ENCODE assay signal across 12 cellular contexts in genomic region chr2:20604957-20605381, GRCh38. TPM values are rescaled to one million over a fixed set of nuclear protein-coding genes. Genes with fewer than 3 reads are reported as not detected.
DNase-seq lines count a peak whose midpoint lies in the region; ATAC-seq and TF ChIP-seq lines count a peak whose summit lies in the region.
"Had no signal": no experiment of that assay in that cellular context is flagged by ENCODE, and none has a peak within 500 bp of the region (broad histone marks: within the 10 kb centered on the region; RNA-seq: fewer than 3 reads in every experiment).

No MANE protein-coding gene starts in this region.

- POLR2A ChIA-PET in RWPE1 (lab: Yijun Ruan, JAX; ENCODE audit: low non-redundant PET), result interaction anchor here (1.1 kb wide), 1 partner anchor 158 kb away, joined by 4 read pairs; the partner anchor contains the start of gene RHOB

- CTCF ChIA-PET in RWPE1 (lab: Yijun Ruan, JAX), result interaction anchor here (1.0 kb wide), 1 partner anchor 9 kb away, joined by 10 read pairs; no protein-coding TSS in a partner anchor

- WGBS in esophagus muscularis mucosa, result 24% methylated on average over 4 of the region's 4 CpGs

- intact Hi-C loops in esophagus muscularis mucosa (cut with DNase I) (no loop called here), tibial artery (cut with DNase I; ENCODE audit: low total_unique reads) (no loop called here), CD14-positive monocyte (cut with micrococcal nuclease) (no loop called here)

- no peak overlapping the region for H3K4me3 Mint-ChIP-seq in CD14-positive monocyte
- H3K4me3 Mint-ChIP-seq: activated CD4-positive, alpha-beta memory T cell treated with anti-CD3 and anti-CD28 coated beads, Interleukin-2, amount 10 ng/mL, durations not matched to agents 7 days and 5 days; central memory CD8-positive, alpha-beta T cell had no signal

- H3K27me3 ChIP-seq in esophagus muscularis mucosa, result no peaks in the 10 kb centered on the region
- no peaks in the 10 kb centered on the region for H3K27me3 ChIP-seq in mucosa of rectum (ENCODE audit: control insufficient read depth in 2 of 2, insufficient read depth in 2 of 2, low read length in 2 of 2)
- no peaks in the 10 kb centered on the region for H3K27me3 ChIP-seq in tibial artery
- H3K27me3 ChIP-seq: SJCRH30 had no signal

- H3K36me3 ChIP-seq in esophagus muscularis mucosa, result no peaks in the 10 kb centered on the region
- no peaks in the 10 kb centered on the region for H3K36me3 ChIP-seq in mucosa of rectum (ENCODE audit: control insufficient read depth in 2 of 2, insufficient read depth in 2 of 2, low read length in 2 of 2)
- H3K36me3 ChIP-seq in tibial artery, result no peaks in the 10 kb centered on the region
- H3K36me3 ChIP-seq: SJCRH30 had no signal

- H3K27ac Mint-ChIP-seq in CD14-positive monocyte, result no peak overlapping the region
- H3K27ac Mint-ChIP-seq: activated CD4-positive, alpha-beta memory T cell treated with anti-CD3 and anti-CD28 coated beads, Interleukin-2, amount 10 ng/mL, durations not matched to agents 7 days and 5 days had no signal

- H3K36me3 Mint-ChIP-seq in CD14-positive monocyte, result peaks cover 5 to 8% of the 10 kb centered on the region in 2 donors

- no peak for TF ChIP-seq CTCF in RWPE1 (conservative IDR thresholded peaks at IDR 0.05; ENCODE audit: low read depth)
- TF ChIP-seq CTCF in esophagus muscularis mucosa (IDR thresholded peaks at IDR 0.05), result no peak
- no peak for TF ChIP-seq CTCF in tibial artery (IDR thresholded peaks at IDR 0.05)
- TF ChIP-seq CTCF in CD14-positive monocyte (IDR thresholded peaks at IDR 0.05), result no peak

- H3K9me3 ChIP-seq in esophagus muscularis mucosa (no peaks in the 10 kb centered on the region), mucosa of rectum (ENCODE audit: control insufficient read depth in 2 of 2, low read length in 2 of 2) (peaks cover 0 to 2% of the 10 kb centered on the region in 2 donors), tibial artery (no peaks in the 10 kb centered on the region)
- H3K9me3 ChIP-seq: SJCRH30 had no signal

- H3K4me3 ChIP-seq in esophagus muscularis mucosa (no peak overlapping the region), mucosa of rectum (ENCODE audit: low read length in 2 of 2) (no peak overlapping the region), tibial artery (no peak overlapping the region)
- H3K4me3 ChIP-seq: SJCRH30 had no signal

- peaks cover 0 to 2% (median 0%) of the 10 kb centered on the region in 3 donors for H3K27me3 Mint-ChIP-seq in CD14-positive monocyte (ENCODE audit: low read depth in 3 of 3)
- H3K27me3 Mint-ChIP-seq: central memory CD8-positive, alpha-beta T cell had no signal

- H3K4me1 ChIP-seq in esophagus muscularis mucosa (peaks cover 38 to 62% (median 59%) of the 10 kb centered on the region in 4 donors), mucosa of rectum (ENCODE audit: control insufficient read depth in 2 of 2, insufficient read depth in 2 of 2, low read length in 2 of 2) (no peaks in the 10 kb centered on the region), tibial artery (peaks cover 0 to 36% (median 15%) of the 10 kb centered on the region in 4 donors)

- H3K4me1 Mint-ChIP-seq in CD14-positive monocyte, result no peaks in the 10 kb centered on the region
- H3K4me1 Mint-ChIP-seq: activated CD4-positive, alpha-beta memory T cell treated with anti-CD3 and anti-CD28 coated beads, Interleukin-2, amount 10 ng/mL, durations not matched to agents 7 days and 5 days; central memory CD8-positive, alpha-beta T cell had no signal

- no peak for TF ChIP-seq EP300 in esophagus muscularis mucosa (IDR thresholded peaks at IDR 0.05)

- no peak for TF ChIP-seq POLR2A in esophagus muscularis mucosa (IDR thresholded peaks at IDR 0.05; ENCODE audit: low read depth)

- peaks cover 0 to 10% (median 4%) of the 10 kb centered on the region in 7 donors for H3K9me3 Mint-ChIP-seq in CD14-positive monocyte
- H3K9me3 Mint-ChIP-seq: central memory CD8-positive, alpha-beta T cell had no signal

- H3K27ac ChIP-seq in RWPE1 (peak overlapping the region; percentile 78), esophagus muscularis mucosa (replicated peaks in 1 of 4) (peak overlapping the region; percentile 84 to 87 (median 85)), mucosa of rectum (ENCODE audit: low read depth in 2 of 2, low read length in 2 of 2) (peak overlapping the region; percentile 7 to 21), tibial artery (peak overlapping the region; percentile 24 to 30)
- H3K27ac ChIP-seq: SJCRH30 had no signal

- H3K9ac ChIP-seq in mucosa of rectum (ENCODE audit: low read depth in 1 of 2, low read length in 2 of 2), result no peak overlapping the region

- DNase-seq in RWPE1 (ENCODE audit: low spot score) (no peak), esophagus muscularis mucosa (ENCODE audit: extremely low spot score) (no peak), tibial artery (peak; percentile 39 to 68), COLO829 (ENCODE audit: low spot score) (no peak), CD14-positive monocyte (ENCODE audit: low spot score) (no peak)
- DNase-seq: activated CD4-positive, alpha-beta memory T cell treated with anti-CD3 and anti-CD28 coated beads, Interleukin-2, amount 10 ng/mL, durations not matched to agents 7 days and 5 days; NCI-H1048 had no signal

- ATAC-seq in GM19463 (IDR thresholded peaks at IDR 0.05; ENCODE audit: unreplicated experiment) (no peak), HG02610 (IDR thresholded peaks at IDR 0.05; ENCODE audit: unreplicated experiment) (no peak)

RNA-seq across cellular contexts. Expression of gene HS1BP3, which starts 45.9 kb away (rescaled TPM):
- total RNA-seq in esophagus muscularis mucosa, result 10 to 100 TPM; 42.6 to 95.6 (median 60.0) TPM
- polyA plus RNA-seq in CD14-positive monocyte, result 10 to 100 TPM; 45.4 to 48.9 TPM

Comparison
In these comparisons a context has a peak if more than half of its experiments do, and no peak if none do; other contexts are left out.
1. DNase-seq: peak in tibial artery (2 of 2); none in RWPE1 (single experiment), esophagus muscularis mucosa (single experiment), COLO829 (single experiment) and CD14-positive monocyte (single experiment).
2. H3K27ac ChIP-seq: peak in every context shown above with its lines; median percentile 85 in esophagus muscularis mucosa; 78 in RWPE1; 27 in tibial artery; 14 in mucosa of rectum.